Comparison of ENCODE assay signal across 1 cellular context in genomic region chr4:123014038-123014437, GRCh38.
TF ChIP-seq lines count a peak whose summit lies in the region.

No MANE protein-coding gene starts in this region.

TF ChIP-seq in SK-N-SH, 30 proteins besides CTCF, POLR2A, EP300 and RAD21 (continued from another document):
- TF ChIP-seq IRF3 (IDR thresholded peaks at IDR 0.05; ENCODE audit: low read depth, low read length): no peak
- TF ChIP-seq FOXJ3 (CRISPR knock-in tag; IDR thresholded peaks at IDR 0.05): no peak
- no peak for TF ChIP-seq TCF12 (IDR thresholded peaks at IDR 0.05)
- TF ChIP-seq POLR2AphosphoS5 (IDR thresholded peaks at IDR 0.05; ENCODE audit: low read depth, low read length): no peak
TF ChIP-seq in SK-N-SH: peak in this region for 0.
